Comparison of ENCODE assay signal across 1 cellular context in genomic region chr2:237137626-237138323, GRCh38.
TF ChIP-seq lines count a peak whose summit lies in the region.

No MANE protein-coding gene starts in this region.

TF ChIP-seq in IMR-90, 13 proteins besides CTCF, POLR2A, EP300 and RAD21 (continued from another document):
- TF ChIP-seq ELK1 (IDR thresholded peaks at IDR 0.05; ENCODE audit: borderline replicate concordance, low read depth, low read length), result no peak
- TF ChIP-seq CHD1 (IDR thresholded peaks at IDR 0.05; ENCODE audit: low read depth, low read length), result no peak
- no peak for TF ChIP-seq MAFK (IDR thresholded peaks at IDR 0.05; ENCODE audit: low read depth, low read length)
- TF ChIP-seq FOS (IDR thresholded peaks at IDR 0.05; ENCODE audit: low read depth, low read length), result no peak
- no peak for TF ChIP-seq MXI1 (IDR thresholded peaks at IDR 0.05; ENCODE audit: borderline replicate concordance, low read depth, low read length)
